ENCODE assay signal across 12 cellular contexts in genomic region chr12:12018454-12018853, GRCh38. TPM values are rescaled to one million over a fixed set of nuclear protein-coding genes. Genes with fewer than 3 reads are reported as not detected.
DNase-seq lines count a peak whose midpoint lies in the region; ATAC-seq, FAIRE-seq and TF ChIP-seq lines count a peak whose summit lies in the region.
"Had no signal": no experiment of that assay in that cellular context is flagged by ENCODE, and none has a peak within 500 bp of the region (broad histone marks: within the 10 kb centered on the region; RNA-seq: fewer than 3 reads in every experiment).

No MANE protein-coding gene starts in this region.

- no peak for TF ChIP-seq CTCF in testis (IDR thresholded peaks at IDR 0.05)

- H3K4me3 ChIP-seq in right cardiac atrium (ENCODE audit: low read length): no peak overlapping the region
- no peak overlapping the region for H3K4me3 ChIP-seq in testis
- H3K4me3 ChIP-seq: BLaER1 had no signal

- no peaks in the 10 kb centered on the region for H3K9me3 ChIP-seq in right cardiac atrium (ENCODE audit: control insufficient read depth, low read length)
- H3K9me3 ChIP-seq in testis: no peaks in the 10 kb centered on the region
- H3K9me3 ChIP-seq: BLaER1, neutrophil had no signal

- no peaks in the 10 kb centered on the region for H3K36me3 Mint-ChIP-seq in activated naive CD4-positive, alpha-beta T cell treated with anti-CD3 and anti-CD28 coated beads for 36 hours (ENCODE audit: low read depth)
- H3K36me3 Mint-ChIP-seq in activated naive CD4-positive, alpha-beta T cell treated with anti-CD3 and anti-CD28 coated beads, Interleukin-2, amount 50 U/mL, for 72 hours: peaks cover 9 to 29% of the 10 kb centered on the region in 2 donors

- intact Hi-C loops in activated naive CD4-positive, alpha-beta T cell treated with anti-CD3 and anti-CD28 coated beads for 36 hours (cut with micrococcal nuclease): no loop called here
- intact Hi-C loops in right cardiac atrium (cut with DNase I) (loop anchor here in 1 of 4 donors (5.0 to 10.0 kb wide), 2 partner anchors 124 to 436 kb away; no protein-coding TSS in a partner anchor), testis (cut with DNase I; ENCODE audit: low total_unique reads) (no loop called here)

- H3K36me3 ChIP-seq in testis (ENCODE audit: low read depth, missing control alignments): no peaks in the 10 kb centered on the region
- H3K36me3 ChIP-seq: BLaER1, neutrophil had no signal

- no peak for DNase-seq in activated naive CD4-positive, alpha-beta T cell treated with anti-CD3 and anti-CD28 coated beads for 36 hours
- no peak for DNase-seq in activated naive CD4-positive, alpha-beta T cell treated with anti-CD3 and anti-CD28 coated beads, Interleukin-2, amount 50 U/mL, for 72 hours (ENCODE audit: low spot score in 2 of 2)
- DNase-seq in amniotic stem cell (lab: John Stamatoyannopoulos, UW) (peak; percentile 12), right cardiac atrium (peak; percentile 46 to 59 (median 58)), testis (peak; percentile 24), T1000 (lab: John Stamatoyannopoulos, UW) (no peak), frontal cortex (ENCODE audit: low spot score in 2 of 2) (no peak)
- DNase-seq: T-helper 2 cell had no signal

- WGBS in right cardiac atrium: 50% methylated on average over 8 of the region's 8 CpGs
- WGBS in testis, 2 donors: 60 to 78% methylated on average over 8 of the region's 8 CpGs

- no peaks in the 10 kb centered on the region for H3K9me3 Mint-ChIP-seq in activated naive CD4-positive, alpha-beta T cell treated with anti-CD3 and anti-CD28 coated beads for 36 hours
- peaks cover 4 to 10% of the 10 kb centered on the region in 2 donors for H3K9me3 Mint-ChIP-seq in activated naive CD4-positive, alpha-beta T cell treated with anti-CD3 and anti-CD28 coated beads, Interleukin-2, amount 50 U/mL, for 72 hours

- H3K27me3 Mint-ChIP-seq in activated naive CD4-positive, alpha-beta T cell treated with anti-CD3 and anti-CD28 coated beads for 36 hours (ENCODE audit: low read depth): no peaks in the 10 kb centered on the region

- TF ChIP-seq POLR2A in testis (IDR thresholded peaks at IDR 0.05): no peak

- peaks cover 69% of the 10 kb centered on the region for H3K4me1 Mint-ChIP-seq in activated naive CD4-positive, alpha-beta T cell treated with anti-CD3 and anti-CD28 coated beads for 36 hours (ENCODE audit: low read depth)

- CTCF ChIA-PET in activated naive CD4-positive, alpha-beta T cell treated with anti-CD3 and anti-CD28 coated beads for 36 hours (lab: Charles Lee): no interaction called here

- H3K27me3 ChIP-seq in right cardiac atrium (ENCODE audit: control insufficient read depth, insufficient read depth): no peaks in the 10 kb centered on the region
- H3K27me3 ChIP-seq in testis: no peaks in the 10 kb centered on the region
- H3K27me3 ChIP-seq: BLaER1, neutrophil had no signal

- H3K4me3 Mint-ChIP-seq in activated naive CD4-positive, alpha-beta T cell treated with anti-CD3 and anti-CD28 coated beads for 36 hours: no peak overlapping the region

- no peak for ATAC-seq in activated naive CD4-positive, alpha-beta T cell treated with anti-CD3 and anti-CD28 coated beads, Interleukin-2, amount 50 U/mL, for 72 hours
- ATAC-seq in right cardiac atrium (peak; percentile 56 to 72), HG02870 (IDR thresholded peaks at IDR 0.05; ENCODE audit: unreplicated experiment) (no peak)

- FAIRE-seq in frontal cortex (lab: Jason Lieb, UNC): no peak
- FAIRE-seq: islet of Langerhans had no signal

- H3K27ac Mint-ChIP-seq in activated naive CD4-positive, alpha-beta T cell treated with anti-CD3 and anti-CD28 coated beads for 36 hours: peak overlapping the region; percentile 95
- H3K27ac Mint-ChIP-seq in activated naive CD4-positive, alpha-beta T cell treated with anti-CD3 and anti-CD28 coated beads, Interleukin-2, amount 50 U/mL, for 72 hours: peak overlapping the region in 1 of 2 donors; percentile 95

- H3K4me1 ChIP-seq in right cardiac atrium (ENCODE audit: control insufficient read depth, insufficient read depth, low read length) (peaks cover 6% of the 10 kb centered on the region), testis (no peaks in the 10 kb centered on the region)

- H3K27ac ChIP-seq in right cardiac atrium (ENCODE audit: low read length): no peak overlapping the region
- no peak overlapping the region for H3K27ac ChIP-seq in testis
- H3K27ac ChIP-seq: BLaER1, neutrophil had no signal

RNA-seq across cellular contexts. Expression of gene BCL2L14, which starts 52.3 kb away (rescaled TPM):
- 10 to 100 TPM; 19.4 to 21.8 TPM for total RNA-seq in activated naive CD4-positive, alpha-beta T cell treated with anti-CD3 and anti-CD28 coated beads for 36 hours
- 10 to 100 TPM in 1 of 2 donors, 1 to 10 TPM in 1; 2.2 to 15.7 TPM for total RNA-seq in activated naive CD4-positive, alpha-beta T cell treated with anti-CD3 and anti-CD28 coated beads, Interleukin-2, amount 50 U/mL, for 72 hours
- total RNA-seq in right cardiac atrium (not detected), testis (10 to 100 TPM; 18.8 to 51.4 TPM), frontal cortex (not detected)
- polyA plus RNA-seq in right cardiac atrium (not detected), testis (ENCODE audit: insufficient read depth, low read depth, low replicate concordance) (79.9 TPM)

Comparison
In these comparisons a context has a peak if more than half of its experiments do, and no peak if none do; other contexts are left out.
1. DNase-seq: peak in amniotic stem cell (single experiment), right cardiac atrium (3 of 3) and testis (single experiment); none in activated naive CD4-positive, alpha-beta T cell treated with anti-CD3 and anti-CD28 coated beads for 36 hours (single experiment), activated naive CD4-positive, alpha-beta T cell treated with anti-CD3 and anti-CD28 coated beads, Interleukin-2, amount 50 U/mL, for 72 hours (0 of 2), T1000 (single experiment) and frontal cortex (0 of 2).
2. ATAC-seq: peak in right cardiac atrium (2 of 2); none in activated naive CD4-positive, alpha-beta T cell treated with anti-CD3 and anti-CD28 coated beads, Interleukin-2, amount 50 U/mL, for 72 hours (0 of 2) and HG02870 (single experiment).